In genomic region chr10:87342704-87343258, GRCh38 we compare ENCODE assay signal across 1 cellular context.
TF ChIP-seq lines count a peak whose summit lies in the region.

No MANE protein-coding gene starts in this region.

TF ChIP-seq in HepG2, 621 proteins besides CTCF, POLR2A, EP300 and RAD21 (continued from another document):
- TF ChIP-seq ARID4A (CRISPR knock-in tag; IDR thresholded peaks at IDR 0.05; ENCODE audit: borderline replicate concordance) (peak; percentile 33; the same call in 1 of the 2 replicates), ZNF124 (CRISPR knock-in tag; IDR thresholded peaks at IDR 0.05) (0 out of 2 replicates have a peak, but pooled peaks have one; percentile 25), IKZF5 (CRISPR knock-in tag; IDR thresholded peaks at IDR 0.05) (0 out of 2 replicates have a peak, but pooled peaks have one; percentile 51), ZFP91 (CRISPR knock-in tag; IDR thresholded peaks at IDR 0.05; ENCODE audit: borderline replicate concordance) (peak; percentile 52; the same call in 1 of the 2 replicates), ISL2 (CRISPR knock-in tag; IDR thresholded peaks at IDR 0.05) (0 out of 2 replicates have a peak, but pooled peaks have one; percentile 30), ZBTB42 (CRISPR knock-in tag; IDR thresholded peaks at IDR 0.05) (0 out of 2 replicates have a peak, but pooled peaks have one; percentile 57), PATZ1 (CRISPR knock-in tag; IDR thresholded peaks at IDR 0.05) (peak; percentile 76), ZBTB10 (CRISPR knock-in tag; IDR thresholded peaks at IDR 0.05; ENCODE audit: borderline replicate concordance) (0 out of 2 replicates have a peak, but pooled peaks have one; percentile 25), SAP130 (CRISPR knock-in tag; IDR thresholded peaks at IDR 0.05; ENCODE audit: low read depth) (peak; percentile 44; the same call in 1 of the 2 replicates), POGZ (CRISPR knock-in tag; IDR thresholded peaks at IDR 0.05) (peak; percentile 49; the same call in 1 of the 2 replicates), ZGPAT (CRISPR knock-in tag; IDR thresholded peaks at IDR 0.05) (peak; percentile 62; the same call in 1 of the 2 replicates)
